1 cellular context compared by ENCODE assay signal in genomic region chr6:24391756-24392405, GRCh38.
TF ChIP-seq lines count a peak whose summit lies in the region.

No MANE protein-coding gene starts in this region.

TF ChIP-seq in SK-N-SH treated with all-trans-retinoic acid at 6 μM for 48 hours, 23 proteins besides CTCF, POLR2A, EP300 and RAD21 (continued from another document):
- no peak for TF ChIP-seq TOX (CRISPR knock-in tag; IDR thresholded peaks at IDR 0.05; ENCODE audit: borderline replicate concordance)
- no peak for TF ChIP-seq ESRRG (CRISPR knock-in tag; IDR thresholded peaks at IDR 0.05)
- no peak for TF ChIP-seq SNAI2 (CRISPR knock-in tag; IDR thresholded peaks at IDR 0.05)
